Comparison of ENCODE assay signal across 16 cellular contexts in genomic region chr5:137215780-137216179, GRCh38.
DNase-seq lines count a peak whose midpoint lies in the region; TF ChIP-seq lines count a peak whose summit lies in the region.
"Had no signal": no experiment of that assay in that cellular context is flagged by ENCODE, and none has a peak within 500 bp of the region (broad histone marks: within the 10 kb centered on the region; RNA-seq: fewer than 3 reads in every experiment).

No MANE protein-coding gene starts in this region.

- DNase-seq in RPMI7951 (ENCODE audit: low read depth), result peak; percentile 31
- peak; percentile 13 for DNase-seq in SW480 (ENCODE audit: low spot score)
- DNase-seq in NCI-H1092 (lab: John Stamatoyannopoulos, UW), result no peak
- no peak for DNase-seq in NK-92 treated with Interleukin-12 subunit alpha and Interleukin-12 subunit beta, amount 100 ng/mL, for 24 hours (lab: John Stamatoyannopoulos, UW)
- no peak for DNase-seq in MM.1S
- DNase-seq: C1 segment of cervical spinal cord; Calu3; CD4-positive, alpha-beta memory T cell; COR-L47; DMS53; DMS79 treated with DMSO at 0.1 percent for 48 hours; GF-D8; GOT3; HFFc6 had no signal

- no peaks in the 10 kb centered on the region for H3K27me3 ChIP-seq in MM.1S (replicated peaks; ENCODE audit: insufficient read depth, low read length)

- no peaks in the 10 kb centered on the region for H3F3A ChIP-seq in MM.1S (ENCODE audit: insufficient read depth, low read length)

- H4K20me1 ChIP-seq in MM.1S (ENCODE audit: insufficient read depth, low read length), result no peaks in the 10 kb centered on the region

- no peaks in the 10 kb centered on the region for H3K4me1 ChIP-seq in MM.1S (ENCODE audit: low read length)
- H3K4me1 ChIP-seq: HAP-1 had no signal

- H3K79me2 ChIP-seq in MM.1S (ENCODE audit: low read length), result no peaks in the 10 kb centered on the region

- H3K36me3 ChIP-seq in MM.1S (replicated peaks; ENCODE audit: insufficient read depth, low read length), result no peaks in the 10 kb centered on the region
- H3K36me3 ChIP-seq: HAP-1 had no signal

- H3K4me2 ChIP-seq in MM.1S (ENCODE audit: low read depth, low read length), result no peak overlapping the region

- H3K9me3 ChIP-seq in MM.1S (replicated peaks; ENCODE audit: insufficient read depth, low read length), result no peaks in the 10 kb centered on the region
- H3K9me3 ChIP-seq: HAP-1 had no signal

- no peak for TF ChIP-seq CTCF in 22Rv1 (IDR thresholded peaks at IDR 0.05)
- no peak for TF ChIP-seq CTCF in MM.1S (IDR thresholded peaks at IDR 0.05; ENCODE audit: low read length)

- H3K4me3 ChIP-seq in MM.1S (ENCODE audit: low read length), result no peak overlapping the region
- H3K4me3 ChIP-seq: HAP-1 had no signal

- peak overlapping the region; percentile 87 for H3K27ac ChIP-seq in 22Rv1
- H3K27ac ChIP-seq in MM.1S (ENCODE audit: low read length), result no peak overlapping the region

- no peak overlapping the region for H3K9ac ChIP-seq in MM.1S (ENCODE audit: low read length)

- H2AFZ ChIP-seq in MM.1S (ENCODE audit: low read length), result no peak overlapping the region

- H3K9me2 ChIP-seq in MM.1S (replicated peaks; ENCODE audit: insufficient read depth, low read length), result no peaks in the 10 kb centered on the region

Comparison
In these comparisons a context has a peak if more than half of its experiments do, and no peak if none do; other contexts are left out.
1. DNase-seq: peak in RPMI7951 (single experiment) and SW480 (single experiment); none in NCI-H1092 (single experiment), NK-92 treated with Interleukin-12 subunit alpha and Interleukin-12 subunit beta, amount 100 ng/mL, for 24 hours (single experiment) and MM.1S (single experiment).